Comparison of ENCODE assay signal across 9 cellular contexts in genomic region chr2:168889635-168890005, GRCh38. TPM values are rescaled to one million over a fixed set of nuclear protein-coding genes. Genes with fewer than 3 reads are reported as not detected.
DNase-seq lines count a peak whose midpoint lies in the region; ATAC-seq and TF ChIP-seq lines count a peak whose summit lies in the region.
"Had no signal": no experiment of that assay in that cellular context is flagged by ENCODE, and none has a peak within 500 bp of the region (broad histone marks: within the 10 kb centered on the region; RNA-seq: fewer than 3 reads in every experiment).

No MANE protein-coding gene starts in this region.

- H3K9ac ChIP-seq in HUES6 (ENCODE audit: low read length), result peak overlapping the region; percentile 90

- peaks cover 30% of the 10 kb centered on the region for H3K36me3 ChIP-seq in HUES6 (ENCODE audit: control insufficient read depth, insufficient read depth, low read length)

- DNase-seq in cardiac fibroblast (ENCODE audit: low read depth in 2 of 2), result no peak
- no peak for DNase-seq in neural crest cell (ENCODE audit: low read depth, low spot score)
- DNase-seq in NCI-H2196 (lab: John Stamatoyannopoulos, UW; ENCODE audit: unreplicated experiment), result no peak
- DNase-seq in NCI-H1105 (lab: John Stamatoyannopoulos, UW), result no peak
- no peak for DNase-seq in activated gamma-delta T cell treated with Interleukin-2 at 50 U/mL for 16 hours

- H3K27ac Mint-ChIP-seq in neural crest cell (ENCODE audit: unreplicated experiment), result peak overlapping the region; percentile 93

- no peak for ATAC-seq in GM19324 (IDR thresholded peaks at IDR 0.05; ENCODE audit: low FRiP score, unreplicated experiment)

- H3K4me3 ChIP-seq in GM08714 (ENCODE audit: low read length) (peak overlapping the region; percentile 86), HUES6 (ENCODE audit: low read depth, low read length) (peak overlapping the region; percentile 88), cardiac fibroblast (replicated peaks in 1 of 2; ENCODE audit: low read depth in 2 of 2, low read length in 2 of 2) (peak overlapping the region; percentile 84 to 86)

- peaks cover 24% of the 10 kb centered on the region for H3K4me1 Mint-ChIP-seq in neural crest cell

- H3K9me3 ChIP-seq in HUES6 (ENCODE audit: control insufficient read depth, insufficient read depth, low read depth, low read length), result no peaks in the 10 kb centered on the region

- peaks cover 10% of the 10 kb centered on the region; the same call in 1 of the 2 replicates for H3K27me3 ChIP-seq in HUES6 (ENCODE audit: control insufficient read depth, insufficient read depth, low read length)

- peaks cover 14% of the 10 kb centered on the region for H3K36me3 Mint-ChIP-seq in neural crest cell (ENCODE audit: low read depth)

- H3K27me3 Mint-ChIP-seq in neural crest cell (ENCODE audit: low read depth), result peaks cover 5% of the 10 kb centered on the region

- peaks cover 5% of the 10 kb centered on the region; the same call in 1 of the 2 replicates for H3K4me1 ChIP-seq in HUES6 (ENCODE audit: control insufficient read depth, insufficient read depth, low read length)

- TF ChIP-seq CTCF in cardiac fibroblast (IDR thresholded peaks at IDR 0.05; ENCODE audit: low read depth, low read length) (no peak), neural crest cell (conservative IDR thresholded peaks at IDR 0.05) (no peak)

- no peak overlapping the region; the same call in 1 of the 2 replicates for H3K27ac ChIP-seq in HUES6 (ENCODE audit: low read depth, low read length)

- no peaks in the 10 kb centered on the region for H3K9me3 Mint-ChIP-seq in neural crest cell

- peak overlapping the region; percentile 96 for H3K4me3 Mint-ChIP-seq in neural crest cell

RNA-seq across cellular contexts. Expression of gene SPC25, which starts 0.6 kb away (rescaled TPM):
- 39.3 and 40.8 TPM in 2 replicates for total RNA-seq in neural crest cell

RNA-seq across cellular contexts. Expression of gene G6PC2, which starts 11.5 kb away (rescaled TPM):
- not detected in 2 replicates for total RNA-seq in neural crest cell
- total RNA-seq: M059J had no signal
